In genomic region chr19:44891016-44891882, GRCh38 we compare ENCODE assay signal across 8 cellular contexts. TPM values are rescaled to one million over a fixed set of nuclear protein-coding genes. Genes with fewer than 3 reads are reported as not detected.
DNase-seq lines count a peak whose midpoint lies in the region; TF ChIP-seq lines count a peak whose summit lies in the region.

TSS of gene TOMM40 (plus strand) at chr19:44891254. CDS start at chr19:44891416, 162 bp downstream.

- in situ Hi-C loops in SK-MEL-5 (cut with HindIII; ENCODE audit: low pct_unique_long_range_greater_than_20kb, low sequenced_read_pairs) = no loop called here

- peak within 1 kb of the TSS; percentile 97 to 100 for H3K27ac ChIP-seq in breast epithelium

- peak; percentile 100 for DNase-seq in CD14-positive monocyte (ENCODE audit: low spot score)
- peak; percentile 99 for DNase-seq in SK-MEL-5 (ENCODE audit: low read depth, low spot score)
- DNase-seq in breast epithelium (ENCODE audit: low spot score in 2 of 2) = no peak
- DNase-seq in left kidney (ENCODE audit: low read depth, low spot score) = peak; percentile 40
- DNase-seq in stimulated activated CD4-positive, alpha-beta T cell treated with anti-CD3 and anti-CD28 coated beads, TNF-alpha, amount 100 ng/mL, for 24 hours (ENCODE audit: low read depth in 3 of 3) = peak in 2 of 3 experiments; percentile 100
- DNase-seq in GF-D8 (lab: John Stamatoyannopoulos, UW) = no peak

- TF ChIP-seq CTCF in CD14-positive monocyte (IDR thresholded peaks at IDR 0.05) (no peak), breast epithelium (IDR thresholded peaks at IDR 0.05) (no peak)

- no peaks in the 10 kb centered on the region for H3K27me3 ChIP-seq in breast epithelium

- H3K4me3 ChIP-seq in breast epithelium = peak within 1 kb of the TSS; percentile 79 to 99 (median 86)

- peaks cover 11 to 16% of the 10 kb centered on the region in 2 donors for H3K4me1 ChIP-seq in breast epithelium

- peaks cover 23% of the 10 kb centered on the region for H3K4me1 Mint-ChIP-seq in CD14-positive monocyte
- peaks cover 0 to 27% (median 22%) of the 10 kb centered on the region in 3 donors for H3K4me1 Mint-ChIP-seq in IgD-negative memory B cell

- H3K9me3 ChIP-seq in breast epithelium = no peaks in the 10 kb centered on the region

- TF ChIP-seq POLR2A in GM19193 (IDR thresholded peaks at IDR 0.05; ENCODE audit: extremely low read depth, insufficient read depth, insufficient read length) (peak; percentile 68), breast epithelium (IDR thresholded peaks at IDR 0.05) (no peak)

- H3K9me3 Mint-ChIP-seq in CD14-positive monocyte (peaks cover 0 to 2% (median 0%) of the 10 kb centered on the region in 7 donors), IgD-negative memory B cell (no peaks in the 10 kb centered on the region)

- H3K36me3 ChIP-seq in breast epithelium = no peaks in the 10 kb centered on the region

- H3K27me3 Mint-ChIP-seq in CD14-positive monocyte (ENCODE audit: low read depth in 3 of 3) = peaks cover 0 to 2% (median 1%) of the 10 kb centered on the region in 3 donors
- H3K27me3 Mint-ChIP-seq in IgD-negative memory B cell = no peaks in the 10 kb centered on the region

- H3K4me3 Mint-ChIP-seq in CD14-positive monocyte (peak within 1 kb of the TSS; percentile 83 to 95), IgD-negative memory B cell (peak within 1 kb of the TSS; percentile 76 to 96 (median 90))

- H3K36me3 Mint-ChIP-seq in CD14-positive monocyte = peaks cover 37 to 52% of the 10 kb centered on the region in 2 donors
- no peaks in the 10 kb centered on the region for H3K36me3 Mint-ChIP-seq in IgD-negative memory B cell

- H3K27ac Mint-ChIP-seq in CD14-positive monocyte (peak within 1 kb of the TSS; percentile 90 to 98 (median 96)), IgD-negative memory B cell (peak within 1 kb of the TSS; percentile 35 to 94 (median 55))

- intact Hi-C loops in CD14-positive monocyte (cut with micrococcal nuclease) (loop anchor here in 1 of 2 donors (2.0 kb wide), 1 partner anchor 44 kb away; the partner anchor contains the start of gene NECTIN2), breast epithelium (cut with DNase I; ENCODE audit: low total_unique reads) (no loop called here)

RNA-seq across cellular contexts. Expression of gene TOMM40, which starts in this region (rescaled TPM):
- polyA plus RNA-seq in CD14-positive monocyte = 10 to 100 TPM; 15.0 to 16.4 TPM
- polyA plus RNA-seq in IgD-negative memory B cell = 42.6 TPM
- 96.6 and 106 TPM in 2 replicates for total RNA-seq in SK-MEL-5 (2014; rRNA removed; shearing (Covaris generic))
- polyA plus RNA-seq in SK-MEL-5 (2015; cell fraction: cytosol; rRNA removed) = 157 and 170 TPM in 2 replicates
- 60.5 and 83.2 TPM in 2 replicates for polyA plus RNA-seq in SK-MEL-5 (2015; cell fraction: nucleus; rRNA removed)
- total RNA-seq in breast epithelium = 10 to 100 TPM; 32.9 to 48.2 (median 39.7) TPM

Comparison
In these comparisons a context has a peak if more than half of its experiments do, and no peak if none do; other contexts are left out.
1. DNase-seq: peak in CD14-positive monocyte (single experiment), SK-MEL-5 (single experiment), left kidney (single experiment) and stimulated activated CD4-positive, alpha-beta T cell treated with anti-CD3 and anti-CD28 coated beads, TNF-alpha, amount 100 ng/mL, for 24 hours (2 of 3); none in breast epithelium (0 of 2) and GF-D8 (single experiment).